ENCODE assay signal across 9 cellular contexts in genomic region chr17:45428954-45429337, GRCh38. TPM values are rescaled to one million over a fixed set of nuclear protein-coding genes. Genes with fewer than 3 reads are reported as not detected.
DNase-seq lines count a peak whose midpoint lies in the region; ATAC-seq, FAIRE-seq and TF ChIP-seq lines count a peak whose summit lies in the region.
"Had no signal": no experiment of that assay in that cellular context is flagged by ENCODE, and none has a peak within 500 bp of the region (broad histone marks: within the 10 kb centered on the region; RNA-seq: fewer than 3 reads in every experiment).

No MANE protein-coding gene starts in this region.

- H3K4me2 ChIP-seq in astrocyte (ENCODE audit: low read length), result no peak overlapping the region

- FAIRE-seq in astrocyte (lab: Jason Lieb, UNC), result no peak

- H3K9me3 Mint-ChIP-seq in astrocyte (ENCODE audit: unreplicated experiment) (peaks cover 2% of the 10 kb centered on the region), nephron (no peaks in the 10 kb centered on the region)

- DNase-seq in DMS 273 treated with DMSO at 0.1 percent for 48 hours (lab: John Stamatoyannopoulos, UW), result peak; percentile 26
- DNase-seq in Kasumi-1 (lab: John Stamatoyannopoulos, UW), result peak; percentile 36 to 50
- DNase-seq in astrocyte (ENCODE audit: low read depth), result no peak
- DNase-seq in GF-D8 (lab: John Stamatoyannopoulos, UW), result no peak
- DNase-seq in foreskin keratinocyte, result no peak
- DNase-seq: SJCRH30 had no signal

- H3K9ac ChIP-seq in astrocyte (ENCODE audit: low read length), result no peak overlapping the region

- no peaks in the 10 kb centered on the region for H3K79me2 ChIP-seq in astrocyte (ENCODE audit: insufficient read depth, low read length)

- ATAC-seq in GM18868 (IDR thresholded peaks at IDR 0.05; ENCODE audit: unreplicated experiment) (no peak), GM21367 (IDR thresholded peaks at IDR 0.05; ENCODE audit: unreplicated experiment) (no peak), foreskin keratinocyte (no peak)

- H3K4me3 Mint-ChIP-seq in astrocyte (ENCODE audit: unreplicated experiment), result peak overlapping the region; percentile 45
- peak overlapping the region; percentile 43 to 71 (median 62) for H3K4me3 Mint-ChIP-seq in nephron

- H3K36me3 Mint-ChIP-seq in astrocyte (ENCODE audit: low read depth, unreplicated experiment), result peaks cover 5% of the 10 kb centered on the region
- no peaks in the 10 kb centered on the region for H3K36me3 Mint-ChIP-seq in nephron (ENCODE audit: low read depth)

- TF ChIP-seq CTCF in astrocyte (IDR thresholded peaks at IDR 0.05; ENCODE audit: insufficient read depth, low read depth, low read length), result no peak
- TF ChIP-seq CTCF in nephron (IDR thresholded peaks at IDR 0.05; ENCODE audit: unreplicated experiment in 3 of 3), result no peak
- TF ChIP-seq CTCF in foreskin keratinocyte (conservative IDR thresholded peaks at IDR 0.05), result no peak

- no peak overlapping the region for H3K27ac ChIP-seq in astrocyte (ENCODE audit: low read depth, low read length)
- no peak overlapping the region for H3K27ac ChIP-seq in foreskin keratinocyte
- H3K27ac ChIP-seq: SJCRH30 had no signal

- peaks cover 32% of the 10 kb centered on the region for H4K20me1 ChIP-seq in astrocyte (ENCODE audit: insufficient read depth, low read length)

- H3K27ac Mint-ChIP-seq in astrocyte (ENCODE audit: unreplicated experiment) (peak overlapping the region; percentile 18), nephron (no peak overlapping the region)

- H3K4me1 ChIP-seq in astrocyte (ENCODE audit: insufficient read depth, low read length) (peaks cover 21% of the 10 kb centered on the region), foreskin keratinocyte (peaks cover 7% of the 10 kb centered on the region)
- H3K4me1 ChIP-seq: SJCRH30 had no signal

- peaks cover 29% of the 10 kb centered on the region for H3K27me3 Mint-ChIP-seq in astrocyte (ENCODE audit: low read depth, unreplicated experiment)
- H3K27me3 Mint-ChIP-seq in nephron (ENCODE audit: low read depth), result peaks cover 89% of the 10 kb centered on the region

- H3K9me3 ChIP-seq in astrocyte (ENCODE audit: insufficient read depth, low read depth, low read length), result peaks cover 3% of the 10 kb centered on the region
- H3K9me3 ChIP-seq: SJCRH30 had no signal

- no peak overlapping the region for H3K4me3 ChIP-seq in astrocyte (ENCODE audit: insufficient read depth, low read depth, low read length)

- H2AFZ ChIP-seq in astrocyte (ENCODE audit: low read depth, low read length), result no peak overlapping the region

- H3K4me1 Mint-ChIP-seq in astrocyte (ENCODE audit: low read depth, unreplicated experiment), result peaks cover 2% of the 10 kb centered on the region
- peaks cover 21% of the 10 kb centered on the region for H3K4me1 Mint-ChIP-seq in nephron

- H3K27me3 ChIP-seq in astrocyte (ENCODE audit: insufficient read depth, low read length), result peaks cover 31% of the 10 kb centered on the region
- H3K27me3 ChIP-seq in foreskin keratinocyte, result peaks cover 12% of the 10 kb centered on the region
- H3K27me3 ChIP-seq: SJCRH30 had no signal

- no peaks in the 10 kb centered on the region for H3K36me3 ChIP-seq in astrocyte (ENCODE audit: insufficient read depth, low read length)
- H3K36me3 ChIP-seq: SJCRH30 had no signal

RNA-seq across cellular contexts. Expression of gene ARHGAP27, which starts 3.7 kb away (rescaled TPM):
- 4.4 and 10.0 TPM in 2 replicates for total RNA-seq in astrocyte
- total RNA-seq in foreskin keratinocyte, result 13.3 and 13.5 TPM in 2 replicates
- 9.5 and 10.0 TPM in 2 replicates for polyA plus RNA-seq in foreskin keratinocyte

Comparison
In these comparisons a context has a peak if more than half of its experiments do, and no peak if none do; other contexts are left out.
1. DNase-seq: peak in DMS 273 treated with DMSO at 0.1 percent for 48 hours (single experiment) and Kasumi-1 (2 of 2); none in astrocyte (single experiment), GF-D8 (single experiment) and foreskin keratinocyte (0 of 2).